ENCODE assay signal across 2 cellular contexts in genomic region chr1:212434992-212435391, GRCh38.
TF ChIP-seq lines count a peak whose summit lies in the region.

No MANE protein-coding gene starts in this region.

TF ChIP-seq in HepG2, 621 proteins besides CTCF, POLR2A, EP300 and RAD21:
- no peak for TF ChIP-seq MED1 (CRISPR knock-in tag; IDR thresholded peaks at IDR 0.05)
- TF ChIP-seq ZNF768 (CRISPR knock-in tag; IDR thresholded peaks at IDR 0.05) = peak; percentile 25; the same call in 1 of the 2 replicates

TF ChIP-seq in HEK293, 187 proteins besides CTCF, POLR2A, EP300 and RAD21:
- no peak for TF ChIP-seq BCL11A (tag by site-specific recombination; IDR thresholded peaks at IDR 0.05; ENCODE audit: low read depth)
- TF ChIP-seq ZNF768 (tag by site-specific recombination; IDR thresholded peaks at IDR 0.05) = 0 out of 2 replicates have a peak, but pooled peaks have one; percentile 54
- TF ChIP-seq KLF9 (tag by site-specific recombination; IDR thresholded peaks at IDR 0.05; ENCODE audit: low read depth) = no peak
- no peak for TF ChIP-seq TCF7L2 (IDR thresholded peaks at IDR 0.05; ENCODE audit: borderline replicate concordance, low read depth, low read length)
- TF ChIP-seq ZNF76 (tag by site-specific recombination; IDR thresholded peaks at IDR 0.05; ENCODE audit: borderline replicate concordance, low read depth) = no peak
- TF ChIP-seq ZNF776 (tag by site-specific recombination; IDR thresholded peaks at IDR 0.05; ENCODE audit: borderline replicate concordance) = no peak
TF ChIP-seq in HEK293: peak in this region for 1.
